ENCODE assay signal across 1 cellular context in the genomic region with DNA sequence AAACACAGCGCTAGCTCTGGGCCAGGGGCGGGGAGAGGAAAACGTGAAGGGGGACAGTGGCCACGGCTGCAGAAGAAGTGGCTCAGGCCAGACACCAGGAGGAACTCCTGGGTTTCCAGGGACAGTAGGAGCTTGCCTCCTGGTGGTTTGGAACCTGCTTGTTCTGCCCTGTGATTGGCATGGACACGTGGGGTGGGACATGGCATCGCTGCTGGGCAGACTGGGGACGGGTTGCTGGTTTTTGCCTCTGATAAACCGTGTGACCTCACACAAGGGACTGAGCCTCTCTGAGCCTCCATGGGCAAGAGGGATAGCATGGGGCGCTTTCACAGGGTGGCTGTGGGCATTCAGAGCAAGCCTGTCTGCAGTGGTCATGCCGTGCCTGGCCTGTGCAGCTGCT.
TF ChIP-seq lines count a peak whose summit lies in the region.

No MANE protein-coding gene starts in this region.

TF ChIP-seq in Ishikawa, 13 proteins besides CTCF, POLR2A, EP300 and RAD21 (continued from another document):
- TF ChIP-seq, protein P1, sequence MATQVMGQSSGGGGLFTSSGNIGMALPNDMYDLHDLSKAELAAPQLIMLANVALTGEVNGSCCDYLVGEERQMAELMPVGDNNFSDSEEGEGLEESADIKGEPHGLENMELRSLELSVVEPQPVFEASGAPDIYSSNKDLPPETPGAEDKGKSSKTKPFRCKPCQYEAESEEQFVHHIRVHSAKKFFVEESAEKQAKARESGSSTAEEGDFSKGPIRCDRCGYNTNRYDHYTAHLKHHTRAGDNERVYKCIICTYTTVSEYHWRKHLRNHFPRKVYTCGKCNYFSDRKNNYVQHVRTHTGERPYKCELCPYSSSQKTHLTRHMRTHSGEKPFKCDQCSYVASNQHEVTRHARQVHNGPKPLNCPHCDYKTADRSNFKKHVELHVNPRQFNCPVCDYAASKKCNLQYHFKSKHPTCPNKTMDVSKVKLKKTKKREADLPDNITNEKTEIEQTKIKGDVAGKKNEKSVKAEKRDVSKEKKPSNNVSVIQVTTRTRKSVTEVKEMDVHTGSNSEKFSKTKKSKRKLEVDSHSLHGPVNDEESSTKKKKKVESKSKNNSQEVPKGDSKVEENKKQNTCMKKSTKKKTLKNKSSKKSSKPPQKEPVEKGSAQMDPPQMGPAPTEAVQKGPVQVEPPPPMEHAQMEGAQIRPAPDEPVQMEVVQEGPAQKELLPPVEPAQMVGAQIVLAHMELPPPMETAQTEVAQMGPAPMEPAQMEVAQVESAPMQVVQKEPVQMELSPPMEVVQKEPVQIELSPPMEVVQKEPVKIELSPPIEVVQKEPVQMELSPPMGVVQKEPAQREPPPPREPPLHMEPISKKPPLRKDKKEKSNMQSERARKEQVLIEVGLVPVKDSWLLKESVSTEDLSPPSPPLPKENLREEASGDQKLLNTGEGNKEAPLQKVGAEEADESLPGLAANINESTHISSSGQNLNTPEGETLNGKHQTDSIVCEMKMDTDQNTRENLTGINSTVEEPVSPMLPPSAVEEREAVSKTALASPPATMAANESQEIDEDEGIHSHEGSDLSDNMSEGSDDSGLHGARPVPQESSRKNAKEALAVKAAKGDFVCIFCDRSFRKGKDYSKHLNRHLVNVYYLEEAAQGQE (IDR thresholded peaks at IDR 0.05; ENCODE audit: low read depth) = no peak
